8 cellular contexts compared by ENCODE assay signal in genomic region chr3:4494807-4495200, GRCh38. TPM values are rescaled to one million over a fixed set of nuclear protein-coding genes. Genes with fewer than 3 reads are reported as not detected.
DNase-seq lines count a peak whose midpoint lies in the region; ATAC-seq and FAIRE-seq lines count a peak whose summit lies in the region.
"Had no signal": no experiment of that assay in that cellular context is flagged by ENCODE, and none has a peak within 500 bp of the region (broad histone marks: within the 10 kb centered on the region; RNA-seq: fewer than 3 reads in every experiment).

No MANE protein-coding gene starts in this region.

- intact Hi-C loops in dendritic cell treated with granulocyte-macrophage colony-stimulating factor and Interleukin-4, amounts not matched to agents 40 ng/mL and 50 ng/mL, for 4 days (cut with micrococcal nuclease): loop anchor here (5.0 kb wide), 1 partner anchor 43 kb away; no protein-coding TSS in a partner anchor

- 17 to 31% (median 30%) methylated on average over 3 of the region's 3 CpGs for WGBS in small intestine, 3 donors

- peaks cover 15% of the 10 kb centered on the region for H3K36me3 Mint-ChIP-seq in dendritic cell treated with granulocyte-macrophage colony-stimulating factor and Interleukin-4, amounts not matched to agents 40 ng/mL and 50 ng/mL, for 4 days (ENCODE audit: low read depth)

- ATAC-seq in GM19351 (IDR thresholded peaks at IDR 0.05; ENCODE audit: unreplicated experiment): peak; percentile 24
- peak; percentile 20 for ATAC-seq in HG03565 (IDR thresholded peaks at IDR 0.05; ENCODE audit: unreplicated experiment)

- H3K9me3 Mint-ChIP-seq in dendritic cell treated with granulocyte-macrophage colony-stimulating factor and Interleukin-4, amounts not matched to agents 40 ng/mL and 50 ng/mL, for 4 days: no peaks in the 10 kb centered on the region

- DNase-seq in small intestine (no peak), mesenteric fat pad (ENCODE audit: low spot score) (no peak), hippocampal formation (lab: John Stamatoyannopoulos, UW) (no peak), AG08396 (ENCODE audit: low spot score) (no peak)
- DNase-seq: NCI-H526 treated with DMSO at 0.1 percent for 48 hours had no signal

- H3K27ac Mint-ChIP-seq in dendritic cell treated with granulocyte-macrophage colony-stimulating factor and Interleukin-4, amounts not matched to agents 40 ng/mL and 50 ng/mL, for 4 days: peak overlapping the region; percentile 87

- peak overlapping the region in 1 of 2 donors; percentile 41 for H3K27ac ChIP-seq in small intestine (ENCODE audit: low read depth in 1 of 2, low read length in 1 of 2)

- no peak for FAIRE-seq in small intestine (lab: Jason Lieb, UNC)

- H3K9me3 ChIP-seq in small intestine (ENCODE audit: control insufficient read depth, low read depth): no peaks in the 10 kb centered on the region

- peaks cover 49% of the 10 kb centered on the region for H3K4me1 Mint-ChIP-seq in dendritic cell treated with granulocyte-macrophage colony-stimulating factor and Interleukin-4, amounts not matched to agents 40 ng/mL and 50 ng/mL, for 4 days (ENCODE audit: low read depth)

- peaks cover 6% of the 10 kb centered on the region in 2 donors for H3K4me1 ChIP-seq in small intestine (ENCODE audit: control insufficient read depth in 2 of 2, insufficient read depth in 1 of 2, low read depth in 1 of 2, low read length in 1 of 2)

- H3K4me3 Mint-ChIP-seq in dendritic cell treated with granulocyte-macrophage colony-stimulating factor and Interleukin-4, amounts not matched to agents 40 ng/mL and 50 ng/mL, for 4 days: peak overlapping the region; percentile 87

- H3K27me3 ChIP-seq in small intestine (ENCODE audit: control insufficient read depth in 2 of 2, insufficient read depth in 2 of 2, low read length in 2 of 2): no peaks in the 10 kb centered on the region

- H3K4me3 ChIP-seq in small intestine (ENCODE audit: low read depth in 1 of 2, low read length in 2 of 2): peak overlapping the region; percentile 70 to 72

- H3K27me3 Mint-ChIP-seq in dendritic cell treated with granulocyte-macrophage colony-stimulating factor and Interleukin-4, amounts not matched to agents 40 ng/mL and 50 ng/mL, for 4 days: peaks cover 4% of the 10 kb centered on the region

- H3K36me3 ChIP-seq in small intestine (ENCODE audit: control insufficient read depth in 2 of 2, insufficient read depth in 2 of 2, low read length in 2 of 2): no peaks in the 10 kb centered on the region

RNA-seq across cellular contexts. Expression of gene ITPR1, which starts 1.7 kb away (rescaled TPM):
- polyA plus RNA-seq in small intestine: 10 to 100 TPM in 1 of 3 donors, 1 to 10 TPM in 1, under 1 TPM in 1; 0.89 to 13.8 (median 3.0) TPM
- 38.9 TPM for total RNA-seq in mesenteric fat pad

RNA-seq across cellular contexts. Expression of gene SUMF1, which starts 27.7 kb away (rescaled TPM):
- polyA plus RNA-seq in small intestine: 10 to 100 TPM in 1 of 3 donors, 1 to 10 TPM in 2; 3.8 to 22.2 (median 6.5) TPM
- total RNA-seq in mesenteric fat pad: 32.3 TPM
